12 cellular contexts compared by ENCODE assay signal in the genomic region with DNA sequence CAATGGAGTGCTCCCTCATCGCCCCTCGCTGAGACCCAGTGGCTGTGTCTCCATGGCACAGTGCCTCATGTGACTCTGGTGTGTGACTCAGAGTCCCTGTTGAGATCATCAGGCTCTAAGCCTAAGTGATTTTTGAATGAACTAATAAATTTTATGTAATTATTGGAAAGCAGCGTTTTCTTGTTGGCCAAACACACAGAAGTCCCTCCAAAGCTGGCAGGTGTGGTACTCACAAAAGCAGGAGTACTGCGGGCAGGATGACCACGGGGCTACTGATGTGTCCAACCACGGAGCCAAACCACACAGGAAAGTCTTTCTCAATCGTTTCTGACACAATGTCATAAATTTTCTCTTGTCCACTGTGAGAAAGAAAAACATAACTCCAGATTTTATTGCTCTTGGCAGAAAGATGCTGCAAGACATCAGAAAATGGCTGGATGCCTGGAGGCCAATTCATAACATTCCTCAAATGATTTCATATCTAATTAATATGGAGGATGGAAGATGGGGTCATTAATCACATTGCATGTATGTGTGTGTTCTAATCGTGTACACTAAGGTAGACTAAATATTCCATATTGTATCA. TPM values are rescaled to one million over a fixed set of nuclear protein-coding genes. Genes with fewer than 3 reads are reported as not detected.
DNase-seq lines count a peak whose midpoint lies in the region; ATAC-seq and TF ChIP-seq lines count a peak whose summit lies in the region.
"Had no signal": no experiment of that assay in that cellular context is flagged by ENCODE, and none has a peak within 500 bp of the region (broad histone marks: within the 10 kb centered on the region; RNA-seq: fewer than 3 reads in every experiment).

No MANE protein-coding gene starts in this region.

- no peak overlapping the region for H3K4me3 Mint-ChIP-seq in chondrocyte (ENCODE audit: unreplicated experiment)
- H3K4me3 Mint-ChIP-seq in mesothelial cell of epicardium: no peak overlapping the region
- H3K4me3 Mint-ChIP-seq: CD8-positive, alpha-beta T cell; stimulated activated naive CD8-positive, alpha-beta T cell treated with anti-CD3 and anti-CD28 coated beads, Interleukin-15, Interleukin-2, amounts not matched to agents 100 ng/mL and 50 ng/mL, for 24 hours had no signal

- DNase-seq in LoVo (ENCODE audit: low spot score) (peak; percentile 57), chondrocyte (ENCODE audit: low spot score) (no peak), mesothelial cell of epicardium (ENCODE audit: low spot score in 2 of 2, unreplicated experiment in 2 of 2) (peak in 1 of 2 experiments; percentile 50)
- DNase-seq in stimulated activated naive CD4-positive, alpha-beta T cell treated with Interleukin-2 at 50 U/mL for 16 hours (lab: John Stamatoyannopoulos, UW): no peak
- DNase-seq: CD8-positive, alpha-beta T cell; effector CD8-positive, alpha-beta T cell had no signal

- H3K9me3 Mint-ChIP-seq in chondrocyte (ENCODE audit: low read depth) (no peaks in the 10 kb centered on the region), mesothelial cell of epicardium (no peaks in the 10 kb centered on the region)
- H3K9me3 Mint-ChIP-seq: CD8-positive, alpha-beta T cell; stimulated activated naive CD8-positive, alpha-beta T cell treated with anti-CD3 and anti-CD28 coated beads, Interleukin-15, Interleukin-2, amounts not matched to agents 100 ng/mL and 50 ng/mL, for 24 hours had no signal

- TF ChIP-seq CTCF in chondrocyte (IDR thresholded peaks at IDR 0.05) (no peak), mesothelial cell of epicardium (IDR thresholded peaks at IDR 0.05; ENCODE audit: unreplicated experiment) (no peak)

- ATAC-seq in GM21360 (IDR thresholded peaks at IDR 0.05; ENCODE audit: unreplicated experiment) (no peak), HG02571 (IDR thresholded peaks at IDR 0.05; ENCODE audit: unreplicated experiment) (no peak), HG02840 (IDR thresholded peaks at IDR 0.05; ENCODE audit: low FRiP score, unreplicated experiment) (no peak)
- ATAC-seq: CD8-positive, alpha-beta T cell had no signal

- H2AFZ ChIP-seq in ACC112 (ENCODE audit: low read length, unreplicated experiment): no peak overlapping the region

- H3K4me1 Mint-ChIP-seq in chondrocyte (ENCODE audit: low read depth) (peaks cover 35% of the 10 kb centered on the region), mesothelial cell of epicardium (peaks cover 46% of the 10 kb centered on the region)

- H3K27me3 Mint-ChIP-seq in chondrocyte (ENCODE audit: low read depth) (no peaks in the 10 kb centered on the region), mesothelial cell of epicardium (ENCODE audit: low read depth) (peaks cover 2% of the 10 kb centered on the region)
- H3K27me3 Mint-ChIP-seq: stimulated activated naive CD8-positive, alpha-beta T cell treated with anti-CD3 and anti-CD28 coated beads, Interleukin-15, Interleukin-2, amounts not matched to agents 100 ng/mL and 50 ng/mL, for 24 hours had no signal

- H3K36me3 ChIP-seq in ACC112 (ENCODE audit: insufficient read depth, low read length): no peaks in the 10 kb centered on the region

- no peaks in the 10 kb centered on the region for H3K79me2 ChIP-seq in ACC112 (ENCODE audit: control insufficient read depth, insufficient read depth, low read length, unreplicated experiment)

- peaks cover 21% of the 10 kb centered on the region for H3K4me1 ChIP-seq in ACC112 (ENCODE audit: control insufficient read depth, insufficient read depth, low read length, unreplicated experiment)

- H3K27me3 ChIP-seq in ACC112 (ENCODE audit: insufficient read depth, low read length): peaks cover 19% of the 10 kb centered on the region; the same call in 1 of the 2 replicates

- H3K36me3 Mint-ChIP-seq in chondrocyte (ENCODE audit: low read depth) (no peaks in the 10 kb centered on the region), mesothelial cell of epicardium (no peaks in the 10 kb centered on the region)
- H3K36me3 Mint-ChIP-seq: CD8-positive, alpha-beta T cell had no signal

- peak overlapping the region; percentile 16; the same call in 1 of the 2 replicates for H3K27ac ChIP-seq in ACC112 (ENCODE audit: low read depth, low read length)

- no peak overlapping the region for H3K4me3 ChIP-seq in ACC112 (ENCODE audit: low read depth, low read length)

- H3K27ac Mint-ChIP-seq in chondrocyte (ENCODE audit: unreplicated experiment) (peak overlapping the region; percentile 96), mesothelial cell of epicardium (peak overlapping the region; percentile 80)
- H3K27ac Mint-ChIP-seq: CD8-positive, alpha-beta T cell; stimulated activated naive CD8-positive, alpha-beta T cell treated with anti-CD3 and anti-CD28 coated beads, Interleukin-15, Interleukin-2, amounts not matched to agents 100 ng/mL and 50 ng/mL, for 24 hours had no signal

RNA-seq across cellular contexts. Expression of gene STARD5, which starts 14.6 kb away (rescaled TPM):
- 2.6 to 5.3 TPM (median 5.0 TPM) in 3 replicates for total RNA-seq in chondrocyte
- total RNA-seq in mesothelial cell of epicardium: 5.4 to 5.9 TPM (median 5.8 TPM) in 3 replicates

RNA-seq across cellular contexts. Expression of gene TMC3, which starts 35.5 kb away (rescaled TPM):
- total RNA-seq in chondrocyte (not detected in 3 replicates), mesothelial cell of epicardium (0.04 to 0.05 TPM in 2 of 3 replicates, not detected in the other)
- total RNA-seq: activated CD8-positive, alpha-beta memory T cell treated with anti-CD3 and anti-CD28 coated beads for 36 hours; CD8-positive, alpha-beta T cell had no signal
